In genomic region chr10:5814110-5815107, GRCh38 we compare ENCODE assay signal across 8 cellular contexts. TPM values are rescaled to one million over a fixed set of nuclear protein-coding genes. Genes with fewer than 3 reads are reported as not detected.
DNase-seq lines count a peak whose midpoint lies in the region; ATAC-seq, FAIRE-seq and TF ChIP-seq lines count a peak whose summit lies in the region.

No MANE protein-coding gene starts in this region.

- no peak overlapping the region for H4K8ac ChIP-seq in H1 (ENCODE audit: extremely low read depth, insufficient read depth, low read length)

- TF ChIP-seq RAD21 in H1 (IDR thresholded peaks at IDR 0.05 in 1 of 2, conservative IDR thresholded peaks at IDR 0.05 in 1 of 2; ENCODE audit: low read depth in 2 of 2, low read length in 2 of 2): no peak

- no peaks in the 10 kb centered on the region for H3K9me2 ChIP-seq in PC-3 (replicated peaks; ENCODE audit: low read length)

- peaks cover 66% of the 10 kb centered on the region for H3K4me1 Mint-ChIP-seq in activated naive CD4-positive, alpha-beta T cell treated with anti-CD3 and anti-CD28 coated beads for 36 hours (ENCODE audit: low read depth)

- peak overlapping the region; percentile 20 for H4K5ac ChIP-seq in H1 (ENCODE audit: insufficient read length, low read depth, low read length)

- CTCF ChIA-PET in activated naive CD4-positive, alpha-beta T cell treated with anti-CD3 and anti-CD28 coated beads for 36 hours (lab: Charles Lee): interaction anchor here (0.8 to 1.3 kb wide), 6 partner anchors 10 to 128 kb away, joined by 3 to 5 read pairs (median 3); no protein-coding TSS in a partner anchor
- CTCF ChIA-PET in PC-3 (lab: Charles Lee) (no interaction called here), H1 (lab: Charles Lee; ENCODE audit: partially characterized antibody) (no interaction called here)

- peaks cover 48% of the 10 kb centered on the region for H3K79me2 ChIP-seq in PC-3 (ENCODE audit: low read length)
- H3K79me2 ChIP-seq in H1 (ENCODE audit: control insufficient read depth in 1 of 2, insufficient read depth in 2 of 2, low read length in 2 of 2): peaks cover 30 to 48% of the 10 kb centered on the region in 2 experiments

- peak overlapping the region; percentile 83 for H3K4me2 ChIP-seq in PC-3 (ENCODE audit: low read length)
- peak overlapping the region; percentile 73 to 81 for H3K4me2 ChIP-seq in H1 (ENCODE audit: insufficient read depth in 1 of 2, low read depth in 2 of 2, low read length in 2 of 2)

- H3K27me3 Mint-ChIP-seq in activated naive CD4-positive, alpha-beta T cell treated with anti-CD3 and anti-CD28 coated beads for 36 hours (ENCODE audit: low read depth): no peaks in the 10 kb centered on the region

- FAIRE-seq in H1 (lab: Jason Lieb, UNC): no peak
- FAIRE-seq in GM19239 (lab: Jason Lieb, UNC): no peak

- POLR2A ChIA-PET in PC-3 (lab: Charles Lee; ENCODE audit: unreplicated experiment): interaction anchor here (0.9 to 1.4 kb wide), 2 partner anchors 76 to 1058 kb away, joined by 4 to 5 read pairs; partner anchors contain the start of genes ANKRD16 and FBH1
- POLR2A ChIA-PET in H1 (lab: Charles Lee; ENCODE audit: partially characterized antibody): interaction anchor here (0.8 to 2.6 kb wide), 17 partner anchors 9 to 75 kb away, joined by 3 to 22 read pairs (median 6); partner anchors contain the start of genes ANKRD16 and FBH1

- no peak overlapping the region for H3K4ac ChIP-seq in H1 (replicated peaks; ENCODE audit: insufficient read length, low read depth, low read length)

- no peak overlapping the region for H3K14ac ChIP-seq in H1 (ENCODE audit: insufficient read length)

- peak in 1 of 2 experiments; percentile 24; a peak in 1 of 3 replicates for TF ChIP-seq POLR2A in H1 (IDR thresholded peaks at IDR 0.05; ENCODE audit: control extremely low read depth in 1 of 2, low read depth in 2 of 2, low read length in 2 of 2)
- TF ChIP-seq POLR2A in GM18505 (IDR thresholded peaks at IDR 0.05; ENCODE audit: borderline replicate concordance, extremely low read depth, insufficient read depth, insufficient read length): no peak

- no peak overlapping the region; the same call in 1 of the 2 replicates for H2BK12ac ChIP-seq in H1 (ENCODE audit: low read depth, low read length)

- intact Hi-C loops in activated naive CD4-positive, alpha-beta T cell treated with anti-CD3 and anti-CD28 coated beads for 36 hours (cut with micrococcal nuclease): loop anchor here (5.0 to 10.0 kb wide), 3 partner anchors 37 to 987 kb away; partner anchors contain the start of gene AKR1E2
- intact Hi-C loops in PC-3 (cut with micrococcal nuclease): loop anchor here (5.0 kb wide), 2 partner anchors 73 to 127 kb away; partner anchors contain the start of gene ANKRD16

- H4K20me1 ChIP-seq in PC-3 (ENCODE audit: low read length): peaks cover 29% of the 10 kb centered on the region
- H4K20me1 ChIP-seq in H1 (replicated peaks in 1 of 2; ENCODE audit: control insufficient read depth in 1 of 2, insufficient read depth in 2 of 2, low read length in 2 of 2): peaks cover 10 to 16% of the 10 kb centered on the region in 2 experiments

- H2BK5ac ChIP-seq in H1 (ENCODE audit: low read depth, low read length): peak overlapping the region; percentile 73; the same call in 1 of the 2 replicates

- peaks cover 26% of the 10 kb centered on the region for H3K4me1 ChIP-seq in PC-3 (ENCODE audit: insufficient read depth, low read length)
- H3K4me1 ChIP-seq in H1 (replicated peaks in 1 of 4; ENCODE audit: control insufficient read depth in 3 of 4, insufficient read depth in 4 of 4, low read length in 3 of 4): peaks cover 0 to 3% (median 0%) of the 10 kb centered on the region in 4 experiments; a peak in 1 of 7 replicates
- peaks cover 26% of the 10 kb centered on the region for H3K4me1 ChIP-seq in neuron (ENCODE audit: insufficient read depth, low read length)

- H3K4me3 ChIP-seq in PC-3 (ENCODE audit: low read length): peak overlapping the region; percentile 60
- peak overlapping the region; percentile 61 to 98 (median 92) for H3K4me3 ChIP-seq in H1 (ENCODE audit: extremely low read depth in 1 of 4, insufficient read depth in 2 of 4, low read depth in 3 of 4, low read length in 4 of 4)
- peak overlapping the region; percentile 84 for H3K4me3 ChIP-seq in neuron (ENCODE audit: low read length)

- H3K23ac ChIP-seq in H1 (ENCODE audit: insufficient read length): no peak overlapping the region

- H3K36me3 ChIP-seq in PC-3 (ENCODE audit: low read depth, low read length): no peaks in the 10 kb centered on the region
- no peaks in the 10 kb centered on the region; a peak in 1 of 8 replicates for H3K36me3 ChIP-seq in H1 (ENCODE audit: control insufficient read depth in 2 of 4, insufficient read depth in 4 of 4, low read length in 3 of 4)
- H3K36me3 ChIP-seq in neuron (ENCODE audit: insufficient read depth, low read length): no peaks in the 10 kb centered on the region

- peak overlapping the region; percentile 7 for H3K56ac ChIP-seq in H1 (replicated peaks; ENCODE audit: insufficient read length, low read depth, low read length)

- H2BK20ac ChIP-seq in H1 (ENCODE audit: low read length): no peak overlapping the region

- H3K79me1 ChIP-seq in H1 (ENCODE audit: low read depth, low read length): no peaks in the 10 kb centered on the region; the same call in 1 of the 2 replicates

- peak overlapping the region; percentile 90 for H3K27ac Mint-ChIP-seq in activated naive CD4-positive, alpha-beta T cell treated with anti-CD3 and anti-CD28 coated beads for 36 hours

- H2AFZ ChIP-seq in PC-3 (ENCODE audit: low read length) (peak overlapping the region; percentile 22; the same call in 1 of the 2 replicates), H1 (ENCODE audit: low read length) (no peak overlapping the region), neuron (ENCODE audit: low read depth, low read length) (peak overlapping the region; percentile 77)

- H3K27me3 ChIP-seq in PC-3 (ENCODE audit: low read length) (no peaks in the 10 kb centered on the region), H1 (replicated peaks in 1 of 4; ENCODE audit: control insufficient read depth in 3 of 4, extremely low read depth in 1 of 4, insufficient read depth in 3 of 4, low read length in 3 of 4) (no peaks in the 10 kb centered on the region), neuron (ENCODE audit: insufficient read depth, low read length) (no peaks in the 10 kb centered on the region)

- DNase-seq in activated naive CD4-positive, alpha-beta T cell treated with anti-CD3 and anti-CD28 coated beads for 36 hours: no peak
- no peak for DNase-seq in activated naive CD4-positive, alpha-beta T cell treated with anti-CD3 and anti-CD28 coated beads, Interleukin-2, amount 50 U/mL, for 16 hours
- DNase-seq in PC-3 (no peak), H1 (ENCODE audit: low read depth in 1 of 2, low spot score in 2 of 2) (no peak), GM19239 (ENCODE audit: insufficient read length, low spot score) (no peak), ureter (ENCODE audit: low spot score) (no peak)

- no peaks in the 10 kb centered on the region for H3K9me3 Mint-ChIP-seq in activated naive CD4-positive, alpha-beta T cell treated with anti-CD3 and anti-CD28 coated beads for 36 hours

- BruUV-seq in PC-3 (replicated peaks; lab: Mats Ljungman, UMichigan): TSS peak; percentile 85

- peak overlapping the region; percentile 84 for H3K4me3 Mint-ChIP-seq in activated naive CD4-positive, alpha-beta T cell treated with anti-CD3 and anti-CD28 coated beads for 36 hours

- 0 out of 2 replicates have a peak overlapping the region, but pooled peaks have one; percentile 68 for H3K18ac ChIP-seq in H1 (ENCODE audit: extremely low read depth, low read length)

- no peak for TF ChIP-seq EP300 in H1 (IDR thresholded peaks at IDR 0.05; ENCODE audit: borderline replicate concordance in 1 of 2, low read depth in 2 of 2, low read length in 2 of 2)

- peak overlapping the region; percentile 61; the same call in 1 of the 2 replicates for H2AK5ac ChIP-seq in H1 (ENCODE audit: low read depth, low read length)

- H3K27ac ChIP-seq in PC-3 (ENCODE audit: low read length): peak overlapping the region; percentile 82
- H3K27ac ChIP-seq in H1 (ENCODE audit: low read depth, low read length): peak overlapping the region; percentile 90

- H2BK15ac ChIP-seq in H1 (ENCODE audit: low read length): no peak overlapping the region

- WGBS in H1 (ENCODE audit: extremely low coverage in 1 of 2, insufficient coverage in 1 of 2, insufficient read length in 1 of 2, insufficient replicate concordance in 2 of 2, low coverage in 1 of 2, low lambda C conversion rate in 2 of 2, missing lambda C conversion rate in 1 of 2), 2 experiments: 34% methylated on average over 11 of the region's 12 CpGs; no CpG with 5 or more reads in 1 of the 2 experiments

- no peaks in the 10 kb centered on the region for H3F3A ChIP-seq in PC-3 (ENCODE audit: low read length, unreplicated experiment)

- peaks cover 6% of the 10 kb centered on the region for H3K23me2 ChIP-seq in H1 (ENCODE audit: low read depth, low read length)

- peak overlapping the region; percentile 23 for H4K91ac ChIP-seq in H1 (replicated peaks; ENCODE audit: insufficient read length, low read length)

- H3K9ac ChIP-seq in PC-3 (ENCODE audit: low read length) (peak overlapping the region; percentile 99), H1 (replicated peaks in 1 of 4; ENCODE audit: extremely low read depth in 1 of 4, low read depth in 3 of 4, low read length in 3 of 4) (peak overlapping the region; percentile 94 to 99 (median 96))

- no peaks in the 10 kb centered on the region for H3K9me3 ChIP-seq in PC-3 (ENCODE audit: low read length)
- H3K9me3 ChIP-seq in H1 (ENCODE audit: insufficient read depth in 2 of 2, low read depth in 1 of 2, low read length in 1 of 2): no peaks in the 10 kb centered on the region
- no peaks in the 10 kb centered on the region for H3K9me3 ChIP-seq in neuron (ENCODE audit: low read length)

- no peak overlapping the region for H2BK120ac ChIP-seq in H1 (replicated peaks; ENCODE audit: low read depth, low read length)

- H3K36me3 Mint-ChIP-seq in activated naive CD4-positive, alpha-beta T cell treated with anti-CD3 and anti-CD28 coated beads for 36 hours (ENCODE audit: low read depth): peaks cover 13% of the 10 kb centered on the region

- no peak for TF ChIP-seq CTCF in PC-3 (conservative IDR thresholded peaks at IDR 0.05; ENCODE audit: low read depth, low read length)
- TF ChIP-seq CTCF in H1 (IDR thresholded peaks at IDR 0.05; ENCODE audit: control extremely low read depth in 1 of 3, insufficient read depth in 1 of 3, low read depth in 1 of 3, low read length in 3 of 3): no peak

- ATAC-seq in PC-3: no peak; the same call in 1 of the 2 replicates
- ATAC-seq in GM18505 (IDR thresholded peaks at IDR 0.05; ENCODE audit: unreplicated experiment): no peak

RNA-seq across cellular contexts. Expression of gene GDI2, which starts 1.2 kb away (rescaled TPM):
- total RNA-seq in activated naive CD4-positive, alpha-beta T cell treated with anti-CD3 and anti-CD28 coated beads for 36 hours: 100 to 1,000 TPM; 277 to 288 TPM
- total RNA-seq in PC-3 (2014; rRNA removed) (94.7 and 122 TPM in 2 replicates), ureter (193 TPM)
- total RNA-seq in H1 (2021; fragmentation: NEBNext Ultra II Directional; extraction: Animal tissue kit (Norgen Biotek cat#: 25700)): 368 and 385 TPM in 2 replicates
- 168 and 169 TPM in 2 replicates for polyA plus RNA-seq in H1 (2011; rRNA removed)
- 220 TPM for polyA plus RNA-seq in H1 (2011; cell fraction: cytosol; rRNA removed)
- polyA plus RNA-seq in H1 (2011; cell fraction: nucleus; rRNA removed): 87.8 TPM
- 221 to 393 TPM (median 248 TPM) in 4 replicates for polyA plus RNA-seq in H1 (2012, experiment 1 of 2)
- polyA plus RNA-seq in H1 (2012, experiment 2 of 2): 32.4 TPM
- polyA plus RNA-seq in H1 (2013, experiment 1 of 2): 216 TPM
- 215 TPM for polyA plus RNA-seq in H1 (2013, experiment 2 of 2)
- 172 and 297 TPM in 2 replicates for polyA minus RNA-seq in H1 (2011; rRNA and poly(A)+ RNA removed)
- 300 TPM for polyA minus RNA-seq in H1 (2011; cell fraction: cytosol; rRNA and poly(A)+ RNA removed)
- polyA minus RNA-seq in H1 (2011; cell fraction: nucleus; rRNA and poly(A)+ RNA removed): 219 TPM
